ENCODE assay signal across 8 cellular contexts in genomic region chr3:49358217-49358883, GRCh38. TPM values are rescaled to one million over a fixed set of nuclear protein-coding genes. Genes with fewer than 3 reads are reported as not detected.
A peak's percentile ranks its signal among the peaks of the same experiment; 100 is the strongest.
DNase-seq lines count a peak whose midpoint lies in the region; ATAC-seq and TF ChIP-seq lines count a peak whose summit lies in the region.

TSS of gene GPX1 (minus strand) at chr3:49358353. CDS start at chr3:49358278, 75 bp downstream.

- ATAC-seq in GM18907 (IDR thresholded peaks at IDR 0.05; ENCODE audit: unreplicated experiment): peak; percentile 79
- ATAC-seq in HG03175 (IDR thresholded peaks at IDR 0.05; ENCODE audit: unreplicated experiment): peak; percentile 84

- peak within 1 kb of the TSS; percentile 93 for H3K27ac ChIP-seq in AG04450 (ENCODE audit: low read depth, low read length)

- CTCF ChIA-PET in AG04450 (lab: Charles Lee): interaction anchor here (1.2 kb wide), 1 partner anchor 43 kb away, joined by 3 read pairs; no protein-coding TSS in a partner anchor

- H3K4me3 ChIP-seq in AG04450 (ENCODE audit: low read depth, low read length): peak within 1 kb of the TSS; percentile 71

- H3K9me3 ChIP-seq in AG04450 (ENCODE audit: control insufficient read depth, insufficient read depth, low read length): no peaks in the 10 kb centered on the region; the same call in 1 of the 2 replicates

- no peak for TF ChIP-seq CTCF in AG04450 (IDR thresholded peaks at IDR 0.05; ENCODE audit: low read depth, low read length)

- no peaks in the 10 kb centered on the region for H3K27me3 ChIP-seq in AG04450 (ENCODE audit: control insufficient read depth, insufficient read depth, low read length)

- POLR2A ChIA-PET in AG04450 (lab: Yijun Ruan, JAX): interaction anchor here (0.5 to 3.2 kb wide), 12 partner anchors 10 to 1245 kb away, joined by 3 to 21 read pairs (median 4); partner anchors contain the start of genes DAG1, RHOA, TCTA and USP4

- DNase-seq in AG04450 (ENCODE audit: low read depth, low spot score) (peak; percentile 90), NCI-H345 (lab: John Stamatoyannopoulos, UW) (peak; percentile 91), cerebellar cortex (ENCODE audit: low spot score) (peak; percentile 88), iris pigment epithelial cell (ENCODE audit: low read depth) (peak; percentile 96)
- DNase-seq in activated CD4-positive, CD25-positive, alpha-beta regulatory T cell treated with anti-CD3 and anti-CD28 coated beads, Interleukin-2, amount 50 U/mL, for 16 hours (ENCODE audit: low read depth, low spot score): peak; percentile 51
- peak; percentile 73 to 90 for DNase-seq in stimulated activated CD4-positive, alpha-beta T cell treated with anti-CD3 and anti-CD28 coated beads, Interleukin-12 subunit alpha, Interleukin-12 subunit beta, amount 100 ng/mL, for 24 hours (ENCODE audit: low read depth in 2 of 2)

RNA-seq across cellular contexts. Expression of gene GPX1, which starts in this region (rescaled TPM):
- 434 and 693 TPM in 2 replicates for polyA plus RNA-seq in AG04450 (2011; rRNA removed)
- polyA minus RNA-seq in AG04450 (2011; rRNA and poly(A)+ RNA removed): 84.5 and 106 TPM in 2 replicates

Comparison
In these comparisons a context has a peak if more than half of its experiments do, and no peak if none do; other contexts are left out.
1. Peak in every context shown above with its lines: DNase-seq, ATAC-seq, H3K4me3 ChIP-seq and H3K27ac ChIP-seq.